Comparison of ENCODE assay signal across 8 cellular contexts in the genomic region with DNA sequence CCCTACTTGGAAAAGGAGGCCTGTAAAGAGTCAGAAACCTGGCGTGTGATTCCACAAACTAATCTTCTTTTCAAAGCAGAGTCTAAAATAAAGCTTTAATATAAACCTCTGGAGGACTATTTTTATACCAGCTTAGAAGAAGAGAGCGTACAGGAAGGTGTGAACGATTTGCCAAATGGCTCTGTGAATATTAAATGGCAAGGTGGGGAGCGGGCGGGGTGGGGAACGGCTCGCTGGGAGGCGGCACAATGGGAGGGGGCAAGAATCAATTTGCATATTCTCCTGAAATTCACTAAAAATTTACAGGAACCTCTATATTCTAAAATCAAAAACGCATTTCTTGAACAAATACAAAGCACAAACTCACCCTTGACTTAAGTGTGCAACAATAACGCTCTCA. TPM values are rescaled to one million over a fixed set of nuclear protein-coding genes. Genes with fewer than 3 reads are reported as not detected.
A peak's percentile ranks its signal among the peaks of the same experiment; 100 is the strongest.
DNase-seq lines count a peak whose midpoint lies in the region; ATAC-seq, FAIRE-seq and TF ChIP-seq lines count a peak whose summit lies in the region.

No MANE protein-coding gene starts in this region.

- no peak overlapping the region for H2BK12ac ChIP-seq in H1 (ENCODE audit: low read depth, low read length)

- no peak overlapping the region for H4K8ac ChIP-seq in H1 (ENCODE audit: extremely low read depth, insufficient read depth, low read length)

- no peak overlapping the region for H4K91ac ChIP-seq in H1 (replicated peaks; ENCODE audit: insufficient read length, low read length)

- H3K18ac ChIP-seq in H1 (ENCODE audit: extremely low read depth, low read length) = no peak overlapping the region

- peaks cover 7% of the 10 kb centered on the region for H3K23me2 ChIP-seq in H1 (ENCODE audit: low read depth, low read length)

- no peaks in the 10 kb centered on the region for H3K27me3 ChIP-seq in BJ (ENCODE audit: control insufficient read depth, insufficient read depth, low read length)
- H3K27me3 ChIP-seq in H1 (replicated peaks in 1 of 4; ENCODE audit: control insufficient read depth in 3 of 4, extremely low read depth in 1 of 4, insufficient read depth in 3 of 4, low read length in 3 of 4) = no peaks in the 10 kb centered on the region
- H3K27me3 ChIP-seq in neural cell (ENCODE audit: insufficient read depth, low read depth, low read length) = no peaks in the 10 kb centered on the region

- H4K20me1 ChIP-seq in H1 (replicated peaks in 1 of 2; ENCODE audit: control insufficient read depth in 1 of 2, insufficient read depth in 2 of 2, low read length in 2 of 2) (no peaks in the 10 kb centered on the region), neural cell (ENCODE audit: insufficient read depth) (no peaks in the 10 kb centered on the region)

- POLR2A ChIA-PET in BJ (lab: Charles Lee) (no interaction called here), H1 (lab: Charles Lee; ENCODE audit: partially characterized antibody) (interaction anchor here (0.8 to 2.9 kb wide), 4 partner anchors 8 to 35 kb away, joined by 3 to 8 read pairs (median 6); partner anchors contain the start of gene ZNF780A)

- no peak for FAIRE-seq in H1 (lab: Jason Lieb, UNC)

- 62% methylated on average over 10 of the region's 10 CpGs; no CpG with 5 or more reads in 1 of the 2 experiments for WGBS in H1 (ENCODE audit: extremely low coverage in 1 of 2, insufficient coverage in 1 of 2, insufficient read length in 1 of 2, insufficient replicate concordance in 2 of 2, low coverage in 1 of 2, low lambda C conversion rate in 2 of 2, missing lambda C conversion rate in 1 of 2), 2 experiments

- no peak for TF ChIP-seq CTCF in BJ (IDR thresholded peaks at IDR 0.05; ENCODE audit: insufficient read depth, low read depth, low read length)
- TF ChIP-seq CTCF in NB4 (IDR thresholded peaks at IDR 0.05; ENCODE audit: low read depth, low read length) = no peak
- no peak for TF ChIP-seq CTCF in H1 (IDR thresholded peaks at IDR 0.05; ENCODE audit: control extremely low read depth in 1 of 3, insufficient read depth in 1 of 3, low read depth in 1 of 3, low read length in 3 of 3)
- TF ChIP-seq CTCF in neural cell (IDR thresholded peaks at IDR 0.05; ENCODE audit: poor library complexity, severe bottlenecking) = no peak

- no peak overlapping the region for H4K5ac ChIP-seq in H1 (ENCODE audit: insufficient read length, low read depth, low read length)

- no peak overlapping the region for H3K14ac ChIP-seq in H1 (ENCODE audit: insufficient read length)

- H3K9me3 ChIP-seq in H1 (ENCODE audit: insufficient read depth in 2 of 2, low read depth in 1 of 2, low read length in 1 of 2) (peaks cover 5 to 8% of the 10 kb centered on the region in 2 experiments; a peak in 3 of 4 replicates), neural cell (ENCODE audit: low read length) (peaks cover 28% of the 10 kb centered on the region)

- CTCF ChIA-PET in BJ (lab: Yijun Ruan, JAX) (no interaction called here), H1 (lab: Charles Lee; ENCODE audit: partially characterized antibody) (interaction anchor here (2.0 kb wide), 1 partner anchor 84 kb away, joined by 4 read pairs; no protein-coding TSS in a partner anchor)

- ATAC-seq in GM18519 (IDR thresholded peaks at IDR 0.05; ENCODE audit: low FRiP score, unreplicated experiment) = no peak
- ATAC-seq in GM19467 (IDR thresholded peaks at IDR 0.05; ENCODE audit: unreplicated experiment) = no peak

- H3K79me2 ChIP-seq in H1 (ENCODE audit: control insufficient read depth in 1 of 2, insufficient read depth in 2 of 2, low read length in 2 of 2) = peaks cover 0 to 51% of the 10 kb centered on the region in 2 experiments; a peak in 2 of 4 replicates
- H3K79me2 ChIP-seq in neural cell (replicated peaks; ENCODE audit: insufficient read depth, low read length) = peaks cover 41% of the 10 kb centered on the region

- peak overlapping the region; percentile 71 for H3K4me3 ChIP-seq in BJ (ENCODE audit: low read depth, low read length)
- peak overlapping the region; percentile 83 for H3K4me3 ChIP-seq in NB4 (ENCODE audit: low read depth, low read length)
- H3K4me3 ChIP-seq in H1 (ENCODE audit: extremely low read depth in 1 of 4, insufficient read depth in 2 of 4, low read depth in 3 of 4, low read length in 4 of 4) = peak overlapping the region; percentile 89 to 96 (median 94); a peak in 7 of 8 replicates
- peak overlapping the region; percentile 84 for H3K4me3 ChIP-seq in neural cell (ENCODE audit: low read length)

- H3K4me2 ChIP-seq in H1 (ENCODE audit: insufficient read depth in 1 of 2, low read depth in 2 of 2, low read length in 2 of 2) (peak overlapping the region; percentile 83 to 97), neural cell (ENCODE audit: low read length) (peak overlapping the region; percentile 84)

- TF ChIP-seq POLR2A in NB4 (IDR thresholded peaks at IDR 0.05; ENCODE audit: extremely low read depth, insufficient read length) (no peak), H1 (IDR thresholded peaks at IDR 0.05; ENCODE audit: control extremely low read depth in 1 of 2, low read depth in 2 of 2, low read length in 2 of 2) (no peak)

- H3K23ac ChIP-seq in H1 (ENCODE audit: insufficient read length) = no peak overlapping the region

- H2AFZ ChIP-seq in H1 (ENCODE audit: low read length) (no peak overlapping the region), neural cell (ENCODE audit: low read depth, low read length) (peak overlapping the region; percentile 94)

- no peaks in the 10 kb centered on the region for H3K9me2 ChIP-seq in neural cell (ENCODE audit: insufficient read depth, low read length)

- no peak overlapping the region for H3K4ac ChIP-seq in H1 (replicated peaks; ENCODE audit: insufficient read length, low read depth, low read length)

- H2BK20ac ChIP-seq in H1 (ENCODE audit: low read length) = no peak overlapping the region

- DNase-seq in BJ (ENCODE audit: low read depth) = no peak
- no peak for DNase-seq in NB4 (ENCODE audit: low read depth)
- no peak for DNase-seq in H1 (ENCODE audit: low read depth in 1 of 2, low spot score in 2 of 2)
- DNase-seq in NCI-H446 treated with DMSO at 0.1 percent for 48 hours (lab: John Stamatoyannopoulos, UW) = no peak
- DNase-seq in medulla oblongata (ENCODE audit: extremely low spot score) = no peak

- no peak overlapping the region for H2AK5ac ChIP-seq in H1 (ENCODE audit: low read depth, low read length)

- H3K79me1 ChIP-seq in H1 (ENCODE audit: low read depth, low read length) = no peaks in the 10 kb centered on the region; the same call in 1 of the 2 replicates

- H2BK15ac ChIP-seq in H1 (ENCODE audit: low read length) = no peak overlapping the region

- H3K9ac ChIP-seq in H1 (replicated peaks in 1 of 4; ENCODE audit: extremely low read depth in 1 of 4, low read depth in 3 of 4, low read length in 3 of 4) (peak overlapping the region in 1 of 4 experiments; percentile 52; a peak in 1 of 7 replicates), neural cell (ENCODE audit: low read length) (peak overlapping the region; percentile 86)

- H3K27ac ChIP-seq in H1 (ENCODE audit: low read depth, low read length) (no peak overlapping the region), neural cell (ENCODE audit: low read length) (peak overlapping the region; percentile 85)

- H2BK5ac ChIP-seq in H1 (ENCODE audit: low read depth, low read length) = no peak overlapping the region

- no peak overlapping the region for H2BK120ac ChIP-seq in H1 (replicated peaks; ENCODE audit: low read depth, low read length)

- H3K4me1 ChIP-seq in H1 (replicated peaks in 1 of 4; ENCODE audit: control insufficient read depth in 3 of 4, insufficient read depth in 4 of 4, low read length in 3 of 4) = peaks cover 0 to 6% (median 0%) of the 10 kb centered on the region in 4 experiments; a peak in 1 of 7 replicates

- no peaks in the 10 kb centered on the region for H3F3A ChIP-seq in neural cell (ENCODE audit: insufficient read depth, low read length, poor library complexity, severe bottlenecking)

- no peak overlapping the region for H3K56ac ChIP-seq in H1 (replicated peaks; ENCODE audit: insufficient read length, low read depth, low read length)

- TF ChIP-seq EP300 in H1 (IDR thresholded peaks at IDR 0.05; ENCODE audit: borderline replicate concordance in 1 of 2, low read depth in 2 of 2, low read length in 2 of 2) (no peak), neural cell (conservative IDR thresholded peaks at IDR 0.05; ENCODE audit: poor library complexity, severe bottlenecking) (no peak)

- TF ChIP-seq RAD21 in H1 (IDR thresholded peaks at IDR 0.05 in 1 of 2, conservative IDR thresholded peaks at IDR 0.05 in 1 of 2; ENCODE audit: low read depth in 2 of 2, low read length in 2 of 2) (no peak), neural cell (conservative IDR thresholded peaks at IDR 0.05) (no peak)

- H3K36me3 ChIP-seq in BJ (ENCODE audit: control insufficient read depth, insufficient read depth, low read length) (no peaks in the 10 kb centered on the region), H1 (ENCODE audit: control insufficient read depth in 2 of 4, insufficient read depth in 4 of 4, low read length in 3 of 4) (no peaks in the 10 kb centered on the region), neural cell (ENCODE audit: insufficient read depth, low read length) (no peaks in the 10 kb centered on the region)

RNA-seq across cellular contexts. Expression of gene ZNF780B, which starts 1.0 kb away (rescaled TPM):
- polyA plus RNA-seq in BJ (2011; rRNA removed) = 2.3 and 7.4 TPM in 2 replicates
- polyA minus RNA-seq in BJ (2011; rRNA and poly(A)+ RNA removed) = 9.3 and 11.9 TPM in 2 replicates
- total RNA-seq in H1 (2021; fragmentation: NEBNext Ultra II Directional; extraction: Animal tissue kit (Norgen Biotek cat#: 25700)) = 17.1 and 22.4 TPM in 2 replicates
- 2.2 and 3.1 TPM in 2 replicates for polyA plus RNA-seq in H1 (2011; rRNA removed)
- 3.9 TPM for polyA plus RNA-seq in H1 (2011; cell fraction: cytosol; rRNA removed)
- 7.1 TPM for polyA plus RNA-seq in H1 (2011; cell fraction: nucleus; rRNA removed)
- polyA plus RNA-seq in H1 (2012, experiment 1 of 2) = 8.3 to 15.9 TPM (median 9.9 TPM) in 4 replicates
- polyA plus RNA-seq in H1 (2012, experiment 2 of 2) = 0.17 TPM
- polyA plus RNA-seq in H1 (2013, experiment 1 of 2) = 8.8 TPM
- 7.8 TPM for polyA plus RNA-seq in H1 (2013, experiment 2 of 2)
- polyA minus RNA-seq in H1 (2011; rRNA and poly(A)+ RNA removed) = 27.0 and 30.6 TPM in 2 replicates
- polyA minus RNA-seq in H1 (2011; cell fraction: cytosol; rRNA and poly(A)+ RNA removed) = 5.3 TPM
- 33.5 TPM for polyA minus RNA-seq in H1 (2011; cell fraction: nucleus; rRNA and poly(A)+ RNA removed)
- polyA plus RNA-seq in neural cell = 28.8 and 30.8 TPM in 2 replicates
- 101 and 105 TPM in 2 replicates for polyA minus RNA-seq in neural cell

RNA-seq across cellular contexts. Expression of gene ZNF780A, which starts 35.7 kb away (rescaled TPM):
- polyA plus RNA-seq in BJ (2011; rRNA removed) (4.2 and 8.1 TPM in 2 replicates), H1 (2011; rRNA removed) (3.5 and 3.9 TPM in 2 replicates), neural cell (7.4 and 8.4 TPM in 2 replicates)
- 5.8 and 7.7 TPM in 2 replicates for polyA minus RNA-seq in BJ (2011; rRNA and poly(A)+ RNA removed)
- 11.0 and 12.0 TPM in 2 replicates for total RNA-seq in H1 (2021; fragmentation: NEBNext Ultra II Directional; extraction: Animal tissue kit (Norgen Biotek cat#: 25700))
- 6.0 TPM for polyA plus RNA-seq in H1 (2011; cell fraction: cytosol; rRNA removed)
- polyA plus RNA-seq in H1 (2011; cell fraction: nucleus; rRNA removed) = 4.1 TPM
- polyA plus RNA-seq in H1 (2012, experiment 1 of 2) = 5.2 to 10.9 TPM (median 9.6 TPM) in 4 replicates
- polyA plus RNA-seq in H1 (2012, experiment 2 of 2) = 1.6 TPM
- 9.6 TPM for polyA plus RNA-seq in H1 (2013, experiment 1 of 2)
- polyA plus RNA-seq in H1 (2013, experiment 2 of 2) = 10.8 TPM
- polyA minus RNA-seq in H1 (2011; rRNA and poly(A)+ RNA removed) = 12.2 and 17.6 TPM in 2 replicates
- polyA minus RNA-seq in H1 (2011; cell fraction: cytosol; rRNA and poly(A)+ RNA removed) = 4.6 TPM
- polyA minus RNA-seq in H1 (2011; cell fraction: nucleus; rRNA and poly(A)+ RNA removed) = 14.7 TPM
- polyA minus RNA-seq in neural cell = 42.9 and 56.5 TPM in 2 replicates

RNA-seq across cellular contexts. Expression of gene ZNF546, which starts 58.2 kb away (rescaled TPM):
- polyA plus RNA-seq in BJ (2011; rRNA removed) = 1.4 and 1.9 TPM in 2 replicates
- polyA minus RNA-seq in BJ (2011; rRNA and poly(A)+ RNA removed) = 2.9 and 5.2 TPM in 2 replicates
- 1.1 and 1.9 TPM in 2 replicates for total RNA-seq in H1 (2021; fragmentation: NEBNext Ultra II Directional; extraction: Animal tissue kit (Norgen Biotek cat#: 25700))
- polyA plus RNA-seq in H1 (2011; rRNA removed) = 0.05 and 0.21 TPM in 2 replicates
- polyA plus RNA-seq in H1 (2011; cell fraction: cytosol; rRNA removed) = 0.22 TPM
- 0.13 TPM for polyA plus RNA-seq in H1 (2011; cell fraction: nucleus; rRNA removed)
- 0.48 to 1.1 TPM (median 0.63 TPM) in 4 replicates for polyA plus RNA-seq in H1 (2012, experiment 1 of 2)
- not detected for polyA plus RNA-seq in H1 (2012, experiment 2 of 2)
- polyA plus RNA-seq in H1 (2013, experiment 1 of 2) = 0.49 TPM
- polyA plus RNA-seq in H1 (2013, experiment 2 of 2) = 0.35 TPM
- 1.6 and 2.2 TPM in 2 replicates for polyA minus RNA-seq in H1 (2011; rRNA and poly(A)+ RNA removed)
- 1.7 TPM for polyA minus RNA-seq in H1 (2011; cell fraction: cytosol; rRNA and poly(A)+ RNA removed)
- polyA minus RNA-seq in H1 (2011; cell fraction: nucleus; rRNA and poly(A)+ RNA removed) = 3.0 TPM
- 4.6 and 8.0 TPM in 2 replicates for polyA plus RNA-seq in neural cell
- 20.9 and 24.8 TPM in 2 replicates for polyA minus RNA-seq in neural cell
